Comparison of ENCODE assay signal across 1 cellular context in genomic region chr16:86681440-86681838, GRCh38.
TF ChIP-seq lines count a peak whose summit lies in the region.

No MANE protein-coding gene starts in this region.

TF ChIP-seq in GM23338, 12 proteins besides CTCF, POLR2A, EP300 and RAD21 (continued from another document):
- TF ChIP-seq REST (IDR thresholded peaks at IDR 0.05; ENCODE audit: unreplicated experiment) (no peak), EZH2phosphoT487 (IDR thresholded peaks at IDR 0.05; ENCODE audit: unreplicated experiment) (no peak), ETS1 (IDR thresholded peaks at IDR 0.05) (no peak), NANOG (IDR thresholded peaks at IDR 0.05; ENCODE audit: borderline replicate concordance) (no peak), ZNF331 (CRISPR knock-in tag; IDR thresholded peaks at IDR 0.05; ENCODE audit: low read depth) (no peak)
